ENCODE assay signal across 19 cellular contexts in genomic region chr18:45792551-45793294, GRCh38. TPM values are rescaled to one million over a fixed set of nuclear protein-coding genes. Genes with fewer than 3 reads are reported as not detected.
DNase-seq lines count a peak whose midpoint lies in the region; ATAC-seq and TF ChIP-seq lines count a peak whose summit lies in the region.
"Had no signal": no experiment of that assay in that cellular context is flagged by ENCODE, and none has a peak within 500 bp of the region (broad histone marks: within the 10 kb centered on the region; RNA-seq: fewer than 3 reads in every experiment).

No MANE protein-coding gene starts in this region.

- H3K27me3 Mint-ChIP-seq in HFFc6 (ENCODE audit: insufficient read depth) (no peaks in the 10 kb centered on the region; the same call in 1 of the 2 replicates), T-cell (peaks cover 0 to 1% of the 10 kb centered on the region in 2 donors)
- H3K27me3 Mint-ChIP-seq in stimulated activated memory B cell treated with anti-CD40 and anti-IgM and Interleukin-4, amounts not matched to agents 10 μg/mL and 1 μg/mL and 100 μg/mL, for 72 hours = no peaks in the 10 kb centered on the region
- H3K27me3 Mint-ChIP-seq: activated T-cell treated with anti-CD3 and anti-CD28 coated beads, Interleukin-2, amount 50 U/mL, for 24 hours; CD4-positive, alpha-beta T cell; progenitor cell of endocrine pancreas had no signal

- H3K9me3 Mint-ChIP-seq in HFFc6 (peaks cover 2% of the 10 kb centered on the region; the same call in 1 of the 2 replicates), T-cell (peaks cover 2 to 9% (median 4%) of the 10 kb centered on the region in 3 donors)
- H3K9me3 Mint-ChIP-seq in stimulated activated memory B cell treated with anti-CD40 and anti-IgM and Interleukin-4, amounts not matched to agents 10 μg/mL and 1 μg/mL and 100 μg/mL, for 72 hours = peaks cover 4% of the 10 kb centered on the region
- H3K9me3 Mint-ChIP-seq: activated T-cell treated with anti-CD3 and anti-CD28 coated beads, Interleukin-2, amount 50 U/mL, for 24 hours; dendritic cell treated with granulocyte-macrophage colony-stimulating factor and Interleukin-4, amounts not matched to agents 40 ng/mL and 50 ng/mL, for 4 days; neural progenitor cell had no signal

- ATAC-seq in RWPE2 (ENCODE audit: low read depth) (peak; percentile 46; the same call in 2 of the 3 replicates), T-cell (replicated peaks in 1 of 4) (no peak)
- ATAC-seq in stimulated activated memory B cell treated with anti-CD40 and anti-IgM and Interleukin-4, amounts not matched to agents 10 μg/mL and 1 μg/mL and 100 μg/mL, for 72 hours = peak; percentile 24
- ATAC-seq: activated CD4-positive, CD25-positive, alpha-beta regulatory T cell treated with anti-CD3 and anti-CD28 coated beads, Interleukin-2, amount 50 U/mL, for 24 hours had no signal

- H3K4me1 ChIP-seq in RWPE2 (ENCODE audit: insufficient read depth, poor library complexity, severe bottlenecking) = peaks cover 16% of the 10 kb centered on the region
- H3K4me1 ChIP-seq: left ventricle myocardium inferior, neural progenitor cell had no signal

- H3K4me3 ChIP-seq in RWPE2 (ENCODE audit: severe bottlenecking) = no peak overlapping the region
- no peak overlapping the region for H3K4me3 ChIP-seq in MG63
- H3K4me3 ChIP-seq: cardiac muscle cell, left ventricle myocardium inferior, neural progenitor cell had no signal

- POLR2A ChIA-PET in T-cell (lab: Charles Lee) = no interaction called here

- H3K4me1 Mint-ChIP-seq in HFFc6 (ENCODE audit: low read depth) (peaks cover 28% of the 10 kb centered on the region), T-cell (no peaks in the 10 kb centered on the region)
- peaks cover 6% of the 10 kb centered on the region for H3K4me1 Mint-ChIP-seq in stimulated activated memory B cell treated with anti-CD40 and anti-IgM and Interleukin-4, amounts not matched to agents 10 μg/mL and 1 μg/mL and 100 μg/mL, for 72 hours
- H3K4me1 Mint-ChIP-seq: neural progenitor cell had no signal

- peaks cover 7% of the 10 kb centered on the region for H3K36me3 Mint-ChIP-seq in HFFc6 (ENCODE audit: low read depth)
- no peaks in the 10 kb centered on the region for H3K36me3 Mint-ChIP-seq in stimulated activated memory B cell treated with anti-CD40 and anti-IgM and Interleukin-4, amounts not matched to agents 10 μg/mL and 1 μg/mL and 100 μg/mL, for 72 hours
- H3K36me3 Mint-ChIP-seq in T-cell = no peaks in the 10 kb centered on the region
- H3K36me3 Mint-ChIP-seq: neural progenitor cell had no signal

- H3K4me3 Mint-ChIP-seq in HFFc6 (peak overlapping the region; percentile 35; the same call in 1 of the 2 replicates), T-cell (no peak overlapping the region)
- H3K4me3 Mint-ChIP-seq in stimulated activated memory B cell treated with anti-CD40 and anti-IgM and Interleukin-4, amounts not matched to agents 10 μg/mL and 1 μg/mL and 100 μg/mL, for 72 hours = no peak overlapping the region
- H3K4me3 Mint-ChIP-seq: activated T-cell treated with anti-CD3 and anti-CD28 coated beads, Interleukin-2, amount 50 U/mL, for 24 hours; CD4-positive, alpha-beta T cell; dendritic cell treated with granulocyte-macrophage colony-stimulating factor and Interleukin-4, amounts not matched to agents 40 ng/mL and 50 ng/mL, for 4 days; neural progenitor cell had no signal

- H3K27me3 ChIP-seq in RWPE2 (ENCODE audit: insufficient read depth, poor library complexity, severe bottlenecking) (no peaks in the 10 kb centered on the region), MG63 (no peaks in the 10 kb centered on the region)
- H3K27me3 ChIP-seq: cardiac muscle cell, neural progenitor cell had no signal

- peak overlapping the region; percentile 93 for H3K27ac Mint-ChIP-seq in HFFc6
- H3K27ac Mint-ChIP-seq in stimulated activated memory B cell treated with anti-CD40 and anti-IgM and Interleukin-4, amounts not matched to agents 10 μg/mL and 1 μg/mL and 100 μg/mL, for 72 hours = no peak overlapping the region
- H3K27ac Mint-ChIP-seq in T-cell = no peak overlapping the region
- H3K27ac Mint-ChIP-seq: activated T-cell treated with anti-CD3 and anti-CD28 coated beads, Interleukin-2, amount 50 U/mL, for 24 hours; CD4-positive, alpha-beta T cell; dendritic cell treated with granulocyte-macrophage colony-stimulating factor and Interleukin-4, amounts not matched to agents 40 ng/mL and 50 ng/mL, for 4 days; neural progenitor cell; progenitor cell of endocrine pancreas had no signal

- TF ChIP-seq CTCF in HFFc6 (IDR thresholded peaks at IDR 0.05) (no peak), RWPE2 (IDR thresholded peaks at IDR 0.05; ENCODE audit: poor library complexity, severe bottlenecking) (no peak)

- H3K9me3 ChIP-seq in RWPE2 (ENCODE audit: severe bottlenecking) = no peaks in the 10 kb centered on the region
- H3K9me3 ChIP-seq in MG63 = peaks cover 8% of the 10 kb centered on the region

- no peak for DNase-seq in HFFc6
- DNase-seq in RWPE2 (ENCODE audit: low spot score) = no peak
- no peak for DNase-seq in epithelial cell of prostate (ENCODE audit: low read depth, low spot score)
- no peak for DNase-seq in NCI-H1105 (lab: John Stamatoyannopoulos, UW)
- DNase-seq in T-cell = no peak
- DNase-seq in MG63 = no peak
- DNase-seq: activated T-cell treated with anti-CD3 and anti-CD28 coated beads, Interleukin-2, amount 50 U/mL, for 24 hours; CD4-positive, alpha-beta T cell; DMS 273 treated with DMSO at 0.1 percent for 48 hours; left ventricle myocardium inferior; NCI-H187; NCI-H748 treated with DMSO at 0.1 percent for 48 hours; stimulated activated CD4-positive, alpha-beta T cell treated with anti-CD3 and anti-CD28 coated beads, Interleukin-1b, Interleukin-23, amount 100 ng/mL, for 48 hours had no signal

- CTCF ChIA-PET in T-cell (lab: Charles Lee) = interaction anchor here in 1 of 2 donors (0.6 kb wide), 1 partner anchor 126 kb away, joined by 3 read pairs; no protein-coding TSS in a partner anchor

- H3K27ac ChIP-seq in RWPE2 (ENCODE audit: poor library complexity, severe bottlenecking) = peak overlapping the region; percentile 94
- H3K27ac ChIP-seq in epithelial cell of prostate = peak overlapping the region; percentile 96
- H3K27ac ChIP-seq: cardiac muscle cell, left ventricle myocardium inferior, neural progenitor cell had no signal

- H3K36me3 ChIP-seq in RWPE2 (ENCODE audit: low read depth) = no peaks in the 10 kb centered on the region
- no peaks in the 10 kb centered on the region; the same call in 1 of the 2 replicates for H3K36me3 ChIP-seq in MG63
- H3K36me3 ChIP-seq: cardiac muscle cell, left ventricle myocardium inferior, neural progenitor cell had no signal

RNA-seq across cellular contexts. Expression of gene SIGLEC15, which starts 32.8 kb away (rescaled TPM):
- total RNA-seq in HFFc6 (2021; fragmentation: NEBNext Ultra II Directional; extraction: Animal tissue kit (Norgen Biotek cat#: 25700)) = under 1 TPM; 0.40 to 0.91 (median 0.61) TPM
- total RNA-seq in T-cell = under 1 TPM in 1 of 5 donors, not detected in 4; 0.33 TPM
- 0.13 TPM in 1 of 2 replicates, not detected in the other for total RNA-seq in MG63 (2014; rRNA removed; shearing (Covaris generic); ENCODE audit: low replicate concordance)
- total RNA-seq: cardiac muscle cell; CD4-positive, alpha-beta T cell; progenitor cell of endocrine pancreas had no signal

Comparison
In these comparisons a context has a peak if more than half of its experiments do, and no peak if none do; other contexts are left out.
1. ATAC-seq: peak in RWPE2 (single experiment) and stimulated activated memory B cell treated with anti-CD40 and anti-IgM and Interleukin-4, amounts not matched to agents 10 μg/mL and 1 μg/mL and 100 μg/mL, for 72 hours (single experiment); none in T-cell (0 of 4).